Comparison of ENCODE assay signal across 1 cellular context in the genomic region with DNA sequence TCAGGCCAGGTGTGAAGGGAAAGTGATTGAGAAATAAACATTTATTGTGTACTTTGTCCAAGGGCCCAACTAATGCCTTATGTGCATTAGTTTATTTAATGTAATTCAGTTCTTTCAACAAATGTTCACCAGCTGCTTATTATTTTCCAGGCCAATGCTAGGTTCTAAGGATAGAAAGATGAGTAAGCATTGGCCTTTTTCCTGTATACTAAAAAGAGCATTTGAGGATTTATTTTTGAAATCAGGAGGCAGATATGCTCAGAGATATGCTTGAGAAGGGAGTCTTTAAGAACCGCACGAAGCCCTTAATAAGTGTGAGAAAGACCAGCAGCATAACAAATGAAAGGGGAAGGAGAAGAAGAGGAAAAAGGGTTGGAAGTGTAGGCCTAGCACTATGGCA.
TF ChIP-seq lines count a peak whose summit lies in the region.

No MANE protein-coding gene starts in this region.

TF ChIP-seq in IMR-90, 13 proteins besides CTCF, POLR2A, EP300 and RAD21:
- no peak for TF ChIP-seq ELK1 (IDR thresholded peaks at IDR 0.05; ENCODE audit: borderline replicate concordance, low read depth, low read length)
- TF ChIP-seq RCOR1 (IDR thresholded peaks at IDR 0.05; ENCODE audit: insufficient replicate concordance, low read length), result no peak
- TF ChIP-seq FOS (IDR thresholded peaks at IDR 0.05; ENCODE audit: low read depth, low read length), result no peak
- no peak for TF ChIP-seq CEBPB (IDR thresholded peaks at IDR 0.05; ENCODE audit: low read depth, low read length)
- TF ChIP-seq MAZ (IDR thresholded peaks at IDR 0.05; ENCODE audit: borderline replicate concordance, low read depth, low read length), result no peak
